Comparison of ENCODE assay signal across 38 cellular contexts in the genomic region with DNA sequence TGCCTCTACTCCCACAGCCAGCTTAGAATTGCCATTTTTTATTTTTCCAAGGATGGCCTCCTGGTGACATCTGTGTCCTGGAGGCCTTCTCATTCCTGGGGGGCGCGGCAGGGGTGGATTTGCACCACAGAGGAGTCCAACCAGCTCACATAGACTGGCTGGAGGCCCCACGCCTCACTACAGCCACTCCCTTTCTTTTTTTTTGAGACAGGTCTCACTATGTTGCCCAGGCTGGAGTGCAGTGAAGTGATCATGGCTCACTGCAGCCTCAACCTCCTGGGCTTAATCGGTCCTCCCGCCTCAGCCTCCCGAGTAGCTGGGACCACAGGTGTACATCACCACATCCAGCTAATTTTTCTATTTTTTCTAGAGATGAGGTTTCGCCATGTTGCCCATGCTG.
"Had no signal": no experiment of that assay in that cellular context is flagged by ENCODE, and none has a peak within 500 bp of the region (broad histone marks: within the 10 kb centered on the region; RNA-seq: fewer than 3 reads in every experiment).

No MANE protein-coding gene starts in this region.

- H3K27ac ChIP-seq: adrenal gland, ascending aorta, body of pancreas, brain microvascular endothelial cell, breast epithelium, cardiac muscle cell had no signal

- H3K27me3 ChIP-seq: adrenal gland, ascending aorta, body of pancreas, brain microvascular endothelial cell, breast epithelium, cardiac muscle cell had no signal

- H3K36me3 Mint-ChIP-seq: activated naive CD4-positive, alpha-beta T cell treated with anti-CD3 and anti-CD28 coated beads, Interleukin-2, amount 10 ng/mL, durations not matched to agents 7 days and 5 days; activated naive CD4-positive, alpha-beta T cell treated with anti-CD3 and anti-CD28 coated beads, Interleukin-2, amount 50 U/mL, for 24 hours; activated naive CD4-positive, alpha-beta T cell treated with anti-CD3 and anti-CD28 coated beads, Interleukin-2, amount 50 U/mL, for 72 hours; activated naive CD8-positive, alpha-beta T cell; activated naive CD8-positive, alpha-beta T cell treated with anti-CD3 and anti-CD28 coated beads for 36 hours; activated naive CD8-positive, alpha-beta T cell treated with anti-CD3 and anti-CD28 coated beads, Interleukin-2, amount 10 ng/mL, durations not matched to agents 7 days and 5 days; brain had no signal

- H3K9me3 Mint-ChIP-seq: activated naive CD4-positive, alpha-beta T cell treated with anti-CD3 and anti-CD28 coated beads for 36 hours; activated naive CD4-positive, alpha-beta T cell treated with anti-CD3 and anti-CD28 coated beads, Interleukin-2, amount 50 U/mL, for 24 hours; activated naive CD8-positive, alpha-beta T cell treated with anti-CD3 and anti-CD28 coated beads for 36 hours; activated naive CD8-positive, alpha-beta T cell treated with anti-CD3 and anti-CD28 coated beads, Interleukin-2, amount 10 ng/mL, durations not matched to agents 7 days and 5 days; activated naive CD8-positive, alpha-beta T cell treated with anti-CD3 and anti-CD28 coated beads, Interleukin-2, amount 50 U/mL, for 24 hours; activated T-cell treated with anti-CD3 and anti-CD28 coated beads, Interleukin-2, amount 50 U/mL, for 24 hours; activated T-cell treated with anti-CD3 and anti-CD28 coated beads, Interleukin-2, amount 50 U/mL, for 4 hours; activated T-cell treated with anti-CD3 and anti-CD28 coated beads, Interleukin-2, amount 50 U/mL, for 72 hours; activated T-helper 1 cell treated with anti-CD3 and anti-CD28 coated beads, Interleukin-12 subunit alpha, Interleukin-12 subunit beta, Interleukin-2, Interleukin-4 antibody, amounts not matched to agents 30 ng/mL and 10 ng/mL and 1 ng/mL, durations not matched to agents 14 hours and 24 hours and 36 hours; activated T-helper 2 cell treated with anti-CD3 and anti-CD28 coated beads, Interferon-gamma antibody, Interleukin-2, Interleukin-4, amounts not matched to agents 10 μg/mL and 5 μg/mL and 100 μg/mL, durations not matched to agents 14 hours and 24 hours and 36 hours had no signal

- H3K9me3 ChIP-seq: adrenal gland, ascending aorta, body of pancreas, breast epithelium had no signal

- H3K4me3 ChIP-seq: adrenal gland, ascending aorta, body of pancreas, breast epithelium, cardiac muscle cell had no signal

- H3K27me3 Mint-ChIP-seq: activated naive CD4-positive, alpha-beta T cell treated with anti-CD3 and anti-CD28 coated beads, Interleukin-2, amount 10 ng/mL, durations not matched to agents 7 days and 5 days; activated naive CD4-positive, alpha-beta T cell treated with anti-CD3 and anti-CD28 coated beads, Interleukin-2, amount 50 U/mL, for 24 hours; activated naive CD8-positive, alpha-beta T cell; activated naive CD8-positive, alpha-beta T cell treated with anti-CD3 and anti-CD28 coated beads for 36 hours; activated naive CD8-positive, alpha-beta T cell treated with anti-CD3 and anti-CD28 coated beads, Interleukin-2, amount 10 ng/mL, durations not matched to agents 7 days and 5 days; activated naive CD8-positive, alpha-beta T cell treated with anti-CD3 and anti-CD28 coated beads, Interleukin-2, amount 50 U/mL, for 24 hours; activated T-cell treated with anti-CD3 and anti-CD28 coated beads, Interleukin-2, amount 50 U/mL, for 24 hours; activated T-helper 17 cell treated with anti-CD3 and anti-CD28 coated beads, Interleukin-2, amount 50 U/mL, for 72 hours; central memory CD8-positive, alpha-beta T cell had no signal

- H3K27ac Mint-ChIP-seq: activated naive CD4-positive, alpha-beta T cell treated with anti-CD3 and anti-CD28 coated beads for 36 hours; activated naive CD4-positive, alpha-beta T cell treated with anti-CD3 and anti-CD28 coated beads, Interleukin-2, amount 10 ng/mL, durations not matched to agents 7 days and 5 days; activated naive CD4-positive, alpha-beta T cell treated with anti-CD3 and anti-CD28 coated beads, Interleukin-2, amount 50 U/mL, for 24 hours; activated naive CD4-positive, alpha-beta T cell treated with anti-CD3 and anti-CD28 coated beads, Interleukin-2, amount 50 U/mL, for 72 hours; activated naive CD8-positive, alpha-beta T cell; activated naive CD8-positive, alpha-beta T cell treated with anti-CD3 and anti-CD28 coated beads for 36 hours; activated naive CD8-positive, alpha-beta T cell treated with anti-CD3 and anti-CD28 coated beads, Interleukin-2, amount 10 ng/mL, durations not matched to agents 7 days and 5 days; activated naive CD8-positive, alpha-beta T cell treated with anti-CD3 and anti-CD28 coated beads, Interleukin-2, amount 50 U/mL, for 24 hours; activated T-cell treated with anti-CD3 and anti-CD28 coated beads, Interleukin-2, amount 50 U/mL, for 24 hours; activated T-cell treated with anti-CD3 and anti-CD28 coated beads, Interleukin-2, amount 50 U/mL, for 72 hours; activated T-helper 1 cell treated with anti-CD3 and anti-CD28 coated beads, Interleukin-12 subunit alpha, Interleukin-12 subunit beta, Interleukin-2, Interleukin-4 antibody, amounts not matched to agents 30 ng/mL and 10 ng/mL and 1 ng/mL, durations not matched to agents 14 hours and 24 hours and 36 hours; activated T-helper 17 cell treated with anti-CD3 and anti-CD28 coated beads, Interleukin-2, amount 50 U/mL, for 72 hours; activated T-helper 2 cell treated with anti-CD3 and anti-CD28 coated beads, Interferon-gamma antibody, Interleukin-2, Interleukin-4, amounts not matched to agents 10 μg/mL and 5 μg/mL and 100 μg/mL, durations not matched to agents 14 hours and 24 hours and 36 hours; brain had no signal

- H3K4me1 Mint-ChIP-seq: activated naive CD4-positive, alpha-beta T cell treated with anti-CD3 and anti-CD28 coated beads, Interleukin-2, amount 10 ng/mL, durations not matched to agents 7 days and 5 days; activated naive CD4-positive, alpha-beta T cell treated with anti-CD3 and anti-CD28 coated beads, Interleukin-2, amount 50 U/mL, for 24 hours; activated naive CD8-positive, alpha-beta T cell treated with anti-CD3 and anti-CD28 coated beads for 36 hours; activated naive CD8-positive, alpha-beta T cell treated with anti-CD3 and anti-CD28 coated beads, Interleukin-2, amount 10 ng/mL, durations not matched to agents 7 days and 5 days; activated naive CD8-positive, alpha-beta T cell treated with anti-CD3 and anti-CD28 coated beads, Interleukin-2, amount 50 U/mL, for 24 hours; activated T-helper 17 cell treated with anti-CD3 and anti-CD28 coated beads, Interleukin-2, amount 50 U/mL, for 72 hours; brain; central memory CD8-positive, alpha-beta T cell had no signal

- H3K4me3 Mint-ChIP-seq: activated naive CD4-positive, alpha-beta T cell treated with anti-CD3 and anti-CD28 coated beads for 36 hours; activated naive CD4-positive, alpha-beta T cell treated with anti-CD3 and anti-CD28 coated beads, Interleukin-2, amount 10 ng/mL, durations not matched to agents 7 days and 5 days; activated naive CD4-positive, alpha-beta T cell treated with anti-CD3 and anti-CD28 coated beads, Interleukin-2, amount 50 U/mL, for 24 hours; activated naive CD8-positive, alpha-beta T cell; activated naive CD8-positive, alpha-beta T cell treated with anti-CD3 and anti-CD28 coated beads for 36 hours; activated naive CD8-positive, alpha-beta T cell treated with anti-CD3 and anti-CD28 coated beads, Interleukin-2, amount 10 ng/mL, durations not matched to agents 7 days and 5 days; activated naive CD8-positive, alpha-beta T cell treated with anti-CD3 and anti-CD28 coated beads, Interleukin-2, amount 50 U/mL, for 24 hours; activated T-cell treated with anti-CD3 and anti-CD28 coated beads, Interleukin-2, amount 50 U/mL, for 24 hours; activated T-cell treated with anti-CD3 and anti-CD28 coated beads, Interleukin-2, amount 50 U/mL, for 4 hours; activated T-cell treated with anti-CD3 and anti-CD28 coated beads, Interleukin-2, amount 50 U/mL, for 72 hours; activated T-helper 1 cell treated with anti-CD3 and anti-CD28 coated beads, Interleukin-12 subunit alpha, Interleukin-12 subunit beta, Interleukin-2, Interleukin-4 antibody, amounts not matched to agents 30 ng/mL and 10 ng/mL and 1 ng/mL, durations not matched to agents 14 hours and 24 hours and 36 hours; activated T-helper 17 cell treated with anti-CD3 and anti-CD28 coated beads, Interleukin-2, amount 50 U/mL, for 72 hours; brain; central memory CD8-positive, alpha-beta T cell had no signal

- H3K4me1 ChIP-seq: adrenal gland, ascending aorta, body of pancreas, breast epithelium had no signal

- DNase-seq: activated effector memory CD4-positive, alpha-beta T cell treated with anti-CD3 and anti-CD28 coated beads, Interleukin-2, amount 50 U/mL, for 16 hours; activated effector memory CD4-positive, alpha-beta T cell treated with Interleukin-2 at 50 U/mL for 16 hours; activated gamma-delta T cell; activated gamma-delta T cell treated with Interleukin-2 at 50 U/mL for 16 hours; activated naive CD4-positive, alpha-beta T cell; activated naive CD4-positive, alpha-beta T cell treated with anti-CD3 and anti-CD28 coated beads for 36 hours; activated naive CD4-positive, alpha-beta T cell treated with anti-CD3 and anti-CD28 coated beads, Interleukin-2, amount 10 ng/mL, durations not matched to agents 7 days and 5 days; activated naive CD4-positive, alpha-beta T cell treated with anti-CD3 and anti-CD28 coated beads, Interleukin-2, amount 50 U/mL, for 16 hours; activated naive CD4-positive, alpha-beta T cell treated with Interleukin-2 at 50 U/mL for 16 hours; activated naive CD8-positive, alpha-beta T cell treated with anti-CD3 and anti-CD28 coated beads for 36 hours; activated naive CD8-positive, alpha-beta T cell treated with anti-CD3 and anti-CD28 coated beads, Interleukin-2, amount 10 ng/mL, durations not matched to agents 7 days and 5 days; activated naive CD8-positive, alpha-beta T cell treated with anti-CD3 and anti-CD28 coated beads, Interleukin-2, amount 50 U/mL, for 24 hours; activated T-cell treated with anti-CD3 and anti-CD28 coated beads, Interleukin-2, amount 50 U/mL, for 1 hour; activated T-cell treated with anti-CD3 and anti-CD28 coated beads, Interleukin-2, amount 50 U/mL, for 24 hours; activated T-cell treated with anti-CD3 and anti-CD28 coated beads, Interleukin-2, amount 50 U/mL, for 4 hours; activated T-cell treated with anti-CD3 and anti-CD28 coated beads, Interleukin-2, amount 50 U/mL, for 48 hours; activated T-cell treated with anti-CD3 and anti-CD28 coated beads, Interleukin-2, amount 50 U/mL, for 72 hours; adrenal gland; amniotic stem cell; amygdala; anterior cingulate cortex; aorta; body of pancreas; brain microvascular endothelial cell; caudate nucleus; central memory CD4-positive, alpha-beta T cell; cerebellar nuclear complex had no signal

- H3K36me3 ChIP-seq: adrenal gland, ascending aorta, brain microvascular endothelial cell, breast epithelium, cardiac muscle cell had no signal
